1 cellular context compared by ENCODE assay signal in genomic region chr17:35129154-35129972, GRCh38.
TF ChIP-seq lines count a peak whose summit lies in the region.

No MANE protein-coding gene starts in this region.

TF ChIP-seq in GM12878, 131 proteins besides CTCF, POLR2A, EP300 and RAD21:
- no peak for TF ChIP-seq CBFB (IDR thresholded peaks at IDR 0.05; ENCODE audit: low read depth)
- TF ChIP-seq PRDM15 (CRISPR knock-in tag; IDR thresholded peaks at IDR 0.05): no peak
- TF ChIP-seq TCF7 (IDR thresholded peaks at IDR 0.05; ENCODE audit: borderline replicate concordance): no peak
- TF ChIP-seq SRF (IDR thresholded peaks at IDR 0.05; ENCODE audit: low read depth in 2 of 2, low read length in 2 of 2): no peak
- TF ChIP-seq, protein P1, sequence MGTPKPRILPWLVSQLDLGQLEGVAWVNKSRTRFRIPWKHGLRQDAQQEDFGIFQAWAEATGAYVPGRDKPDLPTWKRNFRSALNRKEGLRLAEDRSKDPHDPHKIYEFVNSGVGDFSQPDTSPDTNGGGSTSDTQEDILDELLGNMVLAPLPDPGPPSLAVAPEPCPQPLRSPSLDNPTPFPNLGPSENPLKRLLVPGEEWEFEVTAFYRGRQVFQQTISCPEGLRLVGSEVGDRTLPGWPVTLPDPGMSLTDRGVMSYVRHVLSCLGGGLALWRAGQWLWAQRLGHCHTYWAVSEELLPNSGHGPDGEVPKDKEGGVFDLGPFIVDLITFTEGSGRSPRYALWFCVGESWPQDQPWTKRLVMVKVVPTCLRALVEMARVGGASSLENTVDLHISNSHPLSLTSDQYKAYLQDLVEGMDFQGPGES (IDR thresholded peaks at IDR 0.05): no peak
- TF ChIP-seq SP1 (IDR thresholded peaks at IDR 0.05; ENCODE audit: low read depth, low read length): no peak
- TF ChIP-seq, protein P2, sequence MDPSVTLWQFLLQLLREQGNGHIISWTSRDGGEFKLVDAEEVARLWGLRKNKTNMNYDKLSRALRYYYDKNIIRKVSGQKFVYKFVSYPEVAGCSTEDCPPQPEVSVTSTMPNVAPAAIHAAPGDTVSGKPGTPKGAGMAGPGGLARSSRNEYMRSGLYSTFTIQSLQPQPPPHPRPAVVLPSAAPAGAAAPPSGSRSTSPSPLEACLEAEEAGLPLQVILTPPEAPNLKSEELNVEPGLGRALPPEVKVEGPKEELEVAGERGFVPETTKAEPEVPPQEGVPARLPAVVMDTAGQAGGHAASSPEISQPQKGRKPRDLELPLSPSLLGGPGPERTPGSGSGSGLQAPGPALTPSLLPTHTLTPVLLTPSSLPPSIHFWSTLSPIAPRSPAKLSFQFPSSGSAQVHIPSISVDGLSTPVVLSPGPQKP (IDR thresholded peaks at IDR 0.05; ENCODE audit: low read depth, low read length): no peak
- TF ChIP-seq, protein P3, sequence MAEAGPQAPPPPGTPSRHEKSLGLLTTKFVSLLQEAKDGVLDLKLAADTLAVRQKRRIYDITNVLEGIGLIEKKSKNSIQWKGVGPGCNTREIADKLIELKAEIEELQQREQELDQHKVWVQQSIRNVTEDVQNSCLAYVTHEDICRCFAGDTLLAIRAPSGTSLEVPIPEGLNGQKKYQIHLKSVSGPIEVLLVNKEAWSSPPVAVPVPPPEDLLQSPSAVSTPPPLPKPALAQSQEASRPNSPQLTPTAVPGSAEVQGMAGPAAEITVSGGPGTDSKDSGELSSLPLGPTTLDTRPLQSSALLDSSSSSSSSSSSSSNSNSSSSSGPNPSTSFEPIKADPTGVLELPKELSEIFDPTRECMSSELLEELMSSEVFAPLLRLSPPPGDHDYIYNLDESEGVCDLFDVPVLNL (IDR thresholded peaks at IDR 0.05; ENCODE audit: low read depth, low read length): no peak
